In the genomic region with DNA sequence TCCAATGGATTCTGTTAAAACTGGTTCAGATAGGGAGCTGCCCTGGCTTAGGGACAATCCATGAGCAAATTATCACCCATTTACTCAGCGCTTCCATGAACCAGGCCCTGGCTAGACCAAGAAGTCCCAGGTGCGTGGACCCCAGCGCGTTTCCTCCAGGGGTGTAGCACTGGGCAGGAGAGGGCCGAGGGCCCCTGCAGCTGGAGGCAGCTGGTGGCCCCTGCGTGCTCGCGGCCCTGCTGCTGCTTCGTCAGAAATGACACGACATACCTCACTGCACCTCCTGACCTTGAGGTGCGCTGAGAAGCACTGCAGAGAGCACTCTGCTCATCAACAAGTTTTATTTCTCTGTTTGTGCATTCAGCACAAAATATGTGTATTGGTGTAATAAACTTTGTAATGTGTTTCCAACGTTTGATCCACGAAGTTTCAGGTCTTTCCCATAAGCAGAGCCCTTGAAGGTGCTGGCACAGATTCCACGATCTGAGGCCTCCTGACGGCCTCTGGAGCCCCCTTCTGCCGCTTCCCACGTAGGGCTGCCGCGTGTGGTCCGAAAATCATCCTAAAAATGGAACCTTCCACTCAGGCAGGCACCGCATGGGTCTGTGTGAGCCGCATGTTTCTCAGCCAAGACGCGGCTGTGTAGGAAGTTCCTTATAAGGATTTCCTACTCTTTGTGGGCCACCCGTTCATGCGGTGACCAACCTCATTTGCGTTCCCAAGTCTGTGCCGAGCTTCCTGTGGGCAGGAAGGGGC, we compare ENCODE assay signal across 16 cellular contexts. TPM values are rescaled to one million over a fixed set of nuclear protein-coding genes. Genes with fewer than 3 reads are reported as not detected.
DNase-seq lines count a peak whose midpoint lies in the region; TF ChIP-seq lines count a peak whose summit lies in the region.
"Had no signal": no experiment of that assay in that cellular context is flagged by ENCODE, and none has a peak within 500 bp of the region (broad histone marks: within the 10 kb centered on the region; RNA-seq: fewer than 3 reads in every experiment).

No MANE protein-coding gene starts in this region.

- H3K4me1 ChIP-seq in mesendoderm (ENCODE audit: control insufficient read depth, low read depth, low read length), result no peaks in the 10 kb centered on the region
- H3K4me1 ChIP-seq: A549 had no signal

- peak overlapping the region; percentile 45 for H3K23ac ChIP-seq in mesendoderm (ENCODE audit: low read length)

- no peaks in the 10 kb centered on the region for H3K36me3 Mint-ChIP-seq in activated CD4-positive, alpha-beta T cell treated with anti-CD3 and anti-CD28 coated beads, Interleukin-2, amount 10 ng/mL, durations not matched to agents 7 days and 5 days (ENCODE audit: low read depth)
- H3K36me3 Mint-ChIP-seq in activated CD4-positive, alpha-beta T cell treated with anti-CD3 and anti-CD28 coated beads, Interleukin-2, amount 10 ng/mL, durations not matched to agents 24 days and 14 days (ENCODE audit: low read depth), result no peaks in the 10 kb centered on the region
- H3K36me3 Mint-ChIP-seq in activated naive CD4-positive, alpha-beta T cell treated with anti-CD3 and anti-CD28 coated beads, Interleukin-2, amount 10 ng/mL, durations not matched to agents 7 days and 5 days, result no peaks in the 10 kb centered on the region

- H3K4me1 Mint-ChIP-seq in activated CD4-positive, alpha-beta T cell treated with anti-CD3 and anti-CD28 coated beads, Interleukin-2, amount 10 ng/mL, durations not matched to agents 7 days and 5 days, result peaks cover 8% of the 10 kb centered on the region
- no peaks in the 10 kb centered on the region for H3K4me1 Mint-ChIP-seq in activated CD4-positive, alpha-beta T cell treated with anti-CD3 and anti-CD28 coated beads, Interleukin-2, amount 10 ng/mL, durations not matched to agents 24 days and 14 days
- H3K4me1 Mint-ChIP-seq in activated naive CD4-positive, alpha-beta T cell treated with anti-CD3 and anti-CD28 coated beads, Interleukin-2, amount 10 ng/mL, durations not matched to agents 7 days and 5 days, result peaks cover 9% of the 10 kb centered on the region

- POLR2A ChIA-PET in activated CD4-positive, alpha-beta T cell treated with anti-CD3 and anti-CD28 coated beads, Interleukin-2, amount 10 ng/mL, durations not matched to agents 7 days and 5 days (lab: Charles Lee), result no interaction called here

- no peaks in the 10 kb centered on the region for H3K79me2 ChIP-seq in mesendoderm (ENCODE audit: control insufficient read depth, insufficient read depth, low read length)

- H3K9ac ChIP-seq in mesendoderm (ENCODE audit: low read length), result no peak overlapping the region

- H4K5ac ChIP-seq in mesendoderm (ENCODE audit: low read length), result no peak overlapping the region

- CTCF ChIA-PET in activated CD4-positive, alpha-beta T cell treated with anti-CD3 and anti-CD28 coated beads, Interleukin-2, amount 10 ng/mL, durations not matched to agents 7 days and 5 days (lab: Charles Lee), result interaction anchor here (1.0 kb wide), 1 partner anchor 159 kb away, joined by 3 read pairs; no protein-coding TSS in a partner anchor
- CTCF ChIA-PET in activated naive CD4-positive, alpha-beta T cell treated with anti-CD3 and anti-CD28 coated beads, Interleukin-2, amount 10 ng/mL, durations not matched to agents 7 days and 5 days (lab: Charles Lee), result interaction anchor here (1.0 kb wide), 1 partner anchor 128 kb away, joined by 3 read pairs; no protein-coding TSS in a partner anchor

- H3K56ac ChIP-seq in mesendoderm (ENCODE audit: low read length), result no peak overlapping the region

- peak; percentile 23 for DNase-seq in activated CD4-positive, alpha-beta T cell treated with anti-CD3 and anti-CD28 coated beads, Interleukin-2, amount 10 ng/mL, durations not matched to agents 7 days and 5 days
- no peak for DNase-seq in activated CD4-positive, alpha-beta T cell treated with anti-CD3 and anti-CD28 coated beads, Interleukin-2, amount 10 ng/mL, durations not matched to agents 24 days and 14 days
- peak; percentile 39 for DNase-seq in activated naive CD4-positive, alpha-beta T cell treated with anti-CD3 and anti-CD28 coated beads, Interleukin-2, amount 10 ng/mL, durations not matched to agents 7 days and 5 days
- DNase-seq in mesendoderm (no peak), SIG-M5 treated with dmso at 0.1 percent for 504 hours (lab: John Stamatoyannopoulos, UW; ENCODE audit: unreplicated experiment) (no peak), globus pallidus (ENCODE audit: low spot score) (no peak)
- DNase-seq in activated CD8-positive, alpha-beta memory T cell treated with anti-CD3 and anti-CD28 coated beads, Interleukin-2, amount 50 U/mL, for 4 hours, result no peak
- DNase-seq: activated T-cell treated with anti-CD3 and anti-CD28 coated beads, Interleukin-2, amount 50 U/mL, for 1 hour; effector CD8-positive, alpha-beta T cell; MG63; NCI-H82; nucleus accumbens had no signal

- no peak for TF ChIP-seq RAD21 in Ishikawa (IDR thresholded peaks at IDR 0.05; ENCODE audit: low read depth)

- no peak for TF ChIP-seq EP300 in Ishikawa (IDR thresholded peaks at IDR 0.05; ENCODE audit: borderline replicate concordance)

- H3K4me3 ChIP-seq in mesendoderm (ENCODE audit: low read length), result no peak overlapping the region
- H3K4me3 ChIP-seq: A549, MG63 had no signal

- peaks cover 15% of the 10 kb centered on the region for H3K27me3 Mint-ChIP-seq in activated CD4-positive, alpha-beta T cell treated with anti-CD3 and anti-CD28 coated beads, Interleukin-2, amount 10 ng/mL, durations not matched to agents 7 days and 5 days
- peaks cover 5% of the 10 kb centered on the region for H3K27me3 Mint-ChIP-seq in activated CD4-positive, alpha-beta T cell treated with anti-CD3 and anti-CD28 coated beads, Interleukin-2, amount 10 ng/mL, durations not matched to agents 24 days and 14 days
- H3K27me3 Mint-ChIP-seq in activated naive CD4-positive, alpha-beta T cell treated with anti-CD3 and anti-CD28 coated beads, Interleukin-2, amount 10 ng/mL, durations not matched to agents 7 days and 5 days, result peaks cover 73% of the 10 kb centered on the region

- no peak overlapping the region for H2BK120ac ChIP-seq in mesendoderm (ENCODE audit: low read depth, low read length)

- no peak overlapping the region for H3K4me3 Mint-ChIP-seq in activated CD4-positive, alpha-beta T cell treated with anti-CD3 and anti-CD28 coated beads, Interleukin-2, amount 10 ng/mL, durations not matched to agents 7 days and 5 days
- H3K4me3 Mint-ChIP-seq in activated CD4-positive, alpha-beta T cell treated with anti-CD3 and anti-CD28 coated beads, Interleukin-2, amount 10 ng/mL, durations not matched to agents 24 days and 14 days, result no peak overlapping the region
- no peak overlapping the region for H3K4me3 Mint-ChIP-seq in activated naive CD4-positive, alpha-beta T cell treated with anti-CD3 and anti-CD28 coated beads, Interleukin-2, amount 10 ng/mL, durations not matched to agents 7 days and 5 days

- intact Hi-C loops in activated CD4-positive, alpha-beta T cell treated with anti-CD3 and anti-CD28 coated beads, Interleukin-2, amount 10 ng/mL, durations not matched to agents 24 days and 14 days (cut with micrococcal nuclease), result no loop called here

- no peak overlapping the region for H2AK5ac ChIP-seq in mesendoderm (ENCODE audit: low read length)

- H3K27me3 ChIP-seq in mesendoderm (ENCODE audit: insufficient read depth, low read length, poor library complexity), result no peaks in the 10 kb centered on the region
- H3K27me3 ChIP-seq: MG63 had no signal

- no peaks in the 10 kb centered on the region for H3K36me3 ChIP-seq in mesendoderm (ENCODE audit: control insufficient read depth, insufficient read depth, low read length)
- H3K36me3 ChIP-seq: MG63 had no signal

- H3K79me1 ChIP-seq in mesendoderm (ENCODE audit: low read length), result no peaks in the 10 kb centered on the region

- no peak overlapping the region for H3K4ac ChIP-seq in mesendoderm (ENCODE audit: low read depth, low read length)

- no peak overlapping the region for H2BK5ac ChIP-seq in mesendoderm (ENCODE audit: low read length)

- peaks cover 7% of the 10 kb centered on the region for H3K9me3 Mint-ChIP-seq in activated CD4-positive, alpha-beta T cell treated with anti-CD3 and anti-CD28 coated beads, Interleukin-2, amount 10 ng/mL, durations not matched to agents 7 days and 5 days
- peaks cover 9% of the 10 kb centered on the region for H3K9me3 Mint-ChIP-seq in activated CD4-positive, alpha-beta T cell treated with anti-CD3 and anti-CD28 coated beads, Interleukin-2, amount 10 ng/mL, durations not matched to agents 24 days and 14 days
- H3K9me3 Mint-ChIP-seq in activated naive CD4-positive, alpha-beta T cell treated with anti-CD3 and anti-CD28 coated beads, Interleukin-2, amount 10 ng/mL, durations not matched to agents 7 days and 5 days, result peaks cover 9% of the 10 kb centered on the region

- H2BK15ac ChIP-seq in mesendoderm (replicated peaks; ENCODE audit: low read depth), result no peak overlapping the region

- no peak overlapping the region for H3K27ac Mint-ChIP-seq in activated CD4-positive, alpha-beta T cell treated with anti-CD3 and anti-CD28 coated beads, Interleukin-2, amount 10 ng/mL, durations not matched to agents 7 days and 5 days
- H3K27ac Mint-ChIP-seq in activated CD4-positive, alpha-beta T cell treated with anti-CD3 and anti-CD28 coated beads, Interleukin-2, amount 10 ng/mL, durations not matched to agents 24 days and 14 days, result no peak overlapping the region
- H3K27ac Mint-ChIP-seq in activated naive CD4-positive, alpha-beta T cell treated with anti-CD3 and anti-CD28 coated beads, Interleukin-2, amount 10 ng/mL, durations not matched to agents 7 days and 5 days, result no peak overlapping the region

- H3K4me2 ChIP-seq in mesendoderm (ENCODE audit: low read length), result no peak overlapping the region
- H3K4me2 ChIP-seq: A549 had no signal

- no peak overlapping the region for H4K8ac ChIP-seq in mesendoderm (ENCODE audit: low read depth, low read length)

- no peak overlapping the region for H3K27ac ChIP-seq in mesendoderm (ENCODE audit: low read depth, low read length)
- H3K27ac ChIP-seq: A549, VCaP had no signal

- no peak overlapping the region for H3K18ac ChIP-seq in mesendoderm (ENCODE audit: low read length)

- no CpG with 5 or more reads among the region's 28 CpGs for WGBS in mesendoderm (ENCODE audit: extremely low coverage, insufficient coverage, low lambda C conversion rate)

TF ChIP-seq in Ishikawa, 13 proteins besides CTCF, POLR2A, EP300 and RAD21 (continues in another document):
- TF ChIP-seq FOXM1 (IDR thresholded peaks at IDR 0.05; ENCODE audit: borderline replicate concordance, low read depth), result no peak

RNA-seq across cellular contexts. Expression of gene ZCCHC14, which starts 50.8 kb away (rescaled TPM):
- total RNA-seq in activated CD4-positive, alpha-beta T cell treated with anti-CD3 and anti-CD28 coated beads, Interleukin-2, amount 10 ng/mL, durations not matched to agents 7 days and 5 days, result 1 to 10 TPM; 7.6 to 7.9 TPM
- total RNA-seq in activated CD4-positive, alpha-beta T cell treated with anti-CD3 and anti-CD28 coated beads, Interleukin-2, amount 10 ng/mL, durations not matched to agents 24 days and 14 days, result 11.6 and 12.0 TPM in 2 replicates
- polyA plus RNA-seq in mesendoderm (2013, experiment 1 of 2), result 13.4 TPM
- polyA plus RNA-seq in mesendoderm (2013, experiment 2 of 2), result 13.1 TPM

RNA-seq across cellular contexts. Expression of gene JPH3, which starts 58.7 kb away (rescaled TPM):
- total RNA-seq in activated CD4-positive, alpha-beta T cell treated with anti-CD3 and anti-CD28 coated beads, Interleukin-2, amount 10 ng/mL, durations not matched to agents 7 days and 5 days, result not detected
- total RNA-seq in activated CD4-positive, alpha-beta T cell treated with anti-CD3 and anti-CD28 coated beads, Interleukin-2, amount 10 ng/mL, durations not matched to agents 24 days and 14 days, result 0.19 TPM in 1 of 2 replicates, not detected in the other
- polyA plus RNA-seq in mesendoderm (2013, experiment 1 of 2), result 9.3 TPM
- polyA plus RNA-seq in mesendoderm (2013, experiment 2 of 2), result 10.2 TPM
- total RNA-seq: skeletal muscle tissue had no signal

Comparison
In these comparisons a context has a peak if more than half of its experiments do, and no peak if none do; other contexts are left out.
1. DNase-seq: peak in activated CD4-positive, alpha-beta T cell treated with anti-CD3 and anti-CD28 coated beads, Interleukin-2, amount 10 ng/mL, durations not matched to agents 7 days and 5 days (single experiment) and activated naive CD4-positive, alpha-beta T cell treated with anti-CD3 and anti-CD28 coated beads, Interleukin-2, amount 10 ng/mL, durations not matched to agents 7 days and 5 days (single experiment); none in activated CD4-positive, alpha-beta T cell treated with anti-CD3 and anti-CD28 coated beads, Interleukin-2, amount 10 ng/mL, durations not matched to agents 24 days and 14 days (single experiment), mesendoderm (single experiment), SIG-M5 treated with dmso at 0.1 percent for 504 hours (single experiment), activated CD8-positive, alpha-beta memory T cell treated with anti-CD3 and anti-CD28 coated beads, Interleukin-2, amount 50 U/mL, for 4 hours (single experiment) and globus pallidus (single experiment).